Comparison of ENCODE assay signal across 1 cellular context in the genomic region with DNA sequence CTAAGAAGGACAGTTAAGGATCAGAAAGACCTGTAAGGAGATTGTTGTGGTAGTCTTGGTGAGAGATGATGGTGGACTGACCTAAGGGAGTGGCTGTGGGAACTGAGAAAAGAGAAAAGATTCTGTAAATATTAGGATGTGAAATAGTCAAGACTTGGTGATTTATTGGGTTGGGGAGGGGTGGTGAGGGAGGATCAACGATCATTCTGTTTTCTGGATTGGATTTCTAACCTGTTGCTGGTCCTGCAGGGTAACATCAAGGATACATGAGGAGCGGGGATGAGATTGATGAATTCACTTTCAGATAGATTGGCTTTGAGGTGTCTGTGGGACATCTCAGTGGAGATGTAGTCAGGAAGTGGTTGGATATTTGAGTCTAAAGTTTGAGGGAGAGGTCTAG.
TF ChIP-seq lines count a peak whose summit lies in the region.

No MANE protein-coding gene starts in this region.

TF ChIP-seq in H1, 55 proteins besides CTCF, POLR2A, EP300 and RAD21:
- TF ChIP-seq BRCA1 (IDR thresholded peaks at IDR 0.05; ENCODE audit: low read depth, low read length), result no peak
- no peak for TF ChIP-seq GTF2F1 (IDR thresholded peaks at IDR 0.05; ENCODE audit: borderline replicate concordance, low read depth, low read length)
- TF ChIP-seq RFX5 (IDR thresholded peaks at IDR 0.05; ENCODE audit: borderline replicate concordance, low read depth, low read length), result no peak
- no peak for TF ChIP-seq TBP (IDR thresholded peaks at IDR 0.05; ENCODE audit: low read depth, low read length)
- no peak for TF ChIP-seq EGR1 (IDR thresholded peaks at IDR 0.05; ENCODE audit: borderline replicate concordance, low read depth, low read length)
